In the genomic region with DNA sequence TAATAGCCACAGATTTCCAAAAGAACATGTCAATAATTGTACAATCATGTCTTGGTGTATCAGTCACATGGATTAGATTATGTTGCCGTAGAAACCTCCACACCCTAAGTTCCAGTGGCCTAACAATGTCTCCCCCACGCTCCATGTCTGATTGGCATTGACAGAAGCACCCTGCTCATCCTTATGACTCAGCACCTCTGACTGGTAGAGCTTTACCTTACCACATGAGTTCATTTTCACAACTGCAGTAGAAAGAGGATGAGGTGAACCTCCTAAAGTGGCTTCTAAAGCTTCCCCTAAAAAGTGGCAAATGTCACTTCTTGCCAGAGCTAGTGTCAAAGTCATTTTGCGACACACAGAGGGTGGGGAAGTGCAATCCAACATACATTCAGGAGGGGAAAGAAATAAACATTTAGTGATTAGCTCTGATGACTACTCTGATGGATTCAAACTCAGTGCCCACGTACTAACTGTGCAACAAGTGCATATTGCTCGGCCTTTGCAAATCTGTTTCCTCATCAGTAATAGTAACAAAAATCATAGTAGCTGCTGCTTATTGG, we compare ENCODE assay signal across 1 cellular context.
TF ChIP-seq lines count a peak whose summit lies in the region.

No MANE protein-coding gene starts in this region.

TF ChIP-seq in HepG2, 621 proteins besides CTCF, POLR2A, EP300 and RAD21:
- TF ChIP-seq, protein P1, sequence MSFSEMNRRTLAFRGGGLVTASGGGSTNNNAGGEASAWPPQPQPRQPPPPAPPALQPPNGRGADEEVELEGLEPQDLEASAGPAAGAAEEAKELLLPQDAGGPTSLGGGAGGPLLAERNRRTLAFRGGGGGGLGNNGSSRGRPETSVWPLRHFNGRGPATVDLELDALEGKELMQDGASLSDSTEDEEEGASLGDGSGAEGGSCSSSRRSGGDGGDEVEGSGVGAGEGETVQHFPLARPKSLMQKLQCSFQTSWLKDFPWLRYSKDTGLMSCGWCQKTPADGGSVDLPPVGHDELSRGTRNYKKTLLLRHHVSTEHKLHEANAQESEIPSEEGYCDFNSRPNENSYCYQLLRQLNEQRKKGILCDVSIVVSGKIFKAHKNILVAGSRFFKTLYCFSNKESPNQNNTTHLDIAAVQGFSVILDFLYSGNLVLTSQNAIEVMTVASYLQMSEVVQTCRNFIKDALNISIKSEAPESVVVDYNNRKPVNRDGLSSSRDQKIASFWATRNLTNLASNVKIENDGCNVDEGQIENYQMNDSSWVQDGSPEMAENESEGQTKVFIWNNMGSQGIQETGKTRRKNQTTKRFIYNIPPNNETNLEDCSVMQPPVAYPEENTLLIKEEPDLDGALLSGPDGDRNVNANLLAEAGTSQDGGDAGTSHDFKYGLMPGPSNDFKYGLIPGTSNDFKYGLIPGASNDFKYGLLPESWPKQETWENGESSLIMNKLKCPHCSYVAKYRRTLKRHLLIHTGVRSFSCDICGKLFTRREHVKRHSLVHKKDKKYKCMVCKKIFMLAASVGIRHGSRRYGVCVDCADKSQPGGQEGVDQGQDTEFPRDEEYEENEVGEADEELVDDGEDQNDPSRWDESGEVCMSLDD (CRISPR knock-in tag; IDR thresholded peaks at IDR 0.05; ENCODE audit: borderline replicate concordance) = no peak
- TF ChIP-seq SALL1 (CRISPR knock-in tag; IDR thresholded peaks at IDR 0.05) = no peak
